Comparison of ENCODE assay signal across 8 cellular contexts in the genomic region with DNA sequence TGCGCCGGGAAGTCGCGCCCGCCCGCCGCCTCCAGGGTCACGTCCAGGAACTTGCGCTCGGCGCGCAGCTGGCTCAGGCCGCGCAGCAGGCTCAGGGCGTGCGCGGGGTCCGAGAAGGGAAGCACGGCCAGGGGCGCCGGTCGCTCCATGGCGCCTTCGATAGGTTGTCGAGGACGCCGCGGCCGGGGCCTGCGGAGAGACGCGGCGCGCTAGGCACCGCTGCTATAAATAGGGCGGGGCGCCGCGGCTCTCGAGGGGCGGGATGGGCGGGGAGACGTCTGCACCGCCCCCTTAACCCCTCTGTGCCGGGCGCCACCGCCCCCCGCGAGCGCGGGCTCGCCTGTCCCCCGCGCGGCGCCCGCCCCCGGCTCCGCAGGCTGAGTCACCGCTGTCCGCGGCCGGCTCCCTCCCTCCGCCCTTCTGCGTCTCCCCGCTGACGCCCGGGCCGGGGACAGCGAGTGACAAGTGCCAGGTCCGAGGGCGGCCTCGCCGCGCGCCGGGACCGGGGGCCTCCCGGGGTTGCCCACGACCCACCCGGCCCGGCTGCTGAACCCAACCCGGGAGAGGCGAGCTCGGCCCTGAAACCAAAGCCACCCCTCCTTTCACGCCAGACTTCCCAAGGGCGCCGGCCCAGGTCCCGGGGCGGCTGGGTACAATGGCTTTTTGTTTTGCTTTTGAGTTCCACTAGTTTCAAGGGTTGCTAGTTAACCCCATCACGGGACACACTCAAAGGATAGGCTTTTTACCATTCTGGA. TPM values are rescaled to one million over a fixed set of nuclear protein-coding genes. Genes with fewer than 3 reads are reported as not detected.
DNase-seq lines count a peak whose midpoint lies in the region; ATAC-seq and TF ChIP-seq lines count a peak whose summit lies in the region.

A gene with protein sequence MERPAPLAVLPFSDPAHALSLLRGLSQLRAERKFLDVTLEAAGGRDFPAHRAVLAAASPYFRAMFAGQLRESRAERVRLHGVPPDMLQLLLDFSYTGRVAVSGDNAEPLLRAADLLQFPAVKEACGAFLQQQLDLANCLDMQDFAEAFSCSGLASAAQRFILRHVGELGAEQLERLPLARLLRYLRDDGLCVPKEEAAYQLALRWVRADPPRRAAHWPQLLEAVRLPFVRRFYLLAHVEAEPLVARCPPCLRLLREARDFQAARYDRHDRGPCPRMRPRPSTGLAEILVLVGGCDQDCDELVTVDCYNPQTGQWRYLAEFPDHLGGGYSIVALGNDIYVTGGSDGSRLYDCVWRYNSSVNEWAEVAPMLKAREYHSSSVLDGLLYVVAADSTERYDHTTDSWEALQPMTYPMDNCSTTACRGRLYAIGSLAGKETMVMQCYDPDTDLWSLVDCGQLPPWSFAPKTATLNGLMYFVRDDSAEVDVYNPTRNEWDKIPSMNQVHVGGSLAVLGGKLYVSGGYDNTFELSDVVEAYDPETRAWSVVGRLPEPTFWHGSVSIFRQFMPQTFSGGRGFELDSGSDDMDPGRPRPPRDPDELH (minus strand): TSS at position 201 of the 755 bp plus-strand sequence. CDS start 52 bp downstream, at position 149.

- H3F3A ChIP-seq in GM23338 (replicated peaks; ENCODE audit: low read depth): peaks cover 10% of the 10 kb centered on the region; the same call in 1 of the 2 replicates

- peak within 1 kb of the TSS; percentile 97 for H3K27ac Mint-ChIP-seq in GM23338
- peak within 1 kb of the TSS; percentile 97 for H3K27ac Mint-ChIP-seq in activated naive CD8-positive, alpha-beta T cell treated with anti-CD3 and anti-CD28 coated beads, Interleukin-2, amount 50 U/mL, for 24 hours

- H3K36me3 ChIP-seq in GM23338 (ENCODE audit: insufficient read depth) (no peaks in the 10 kb centered on the region; the same call in 1 of the 2 replicates), cardiac muscle cell (peaks cover 4% of the 10 kb centered on the region), transverse colon (peaks cover 0 to 8% (median 2%) of the 10 kb centered on the region in 4 donors)

- DNase-seq in G401 (ENCODE audit: low spot score): peak; percentile 74
- DNase-seq in GM23338 (ENCODE audit: low spot score): peak; percentile 86
- peak; percentile 96 for DNase-seq in LoVo (ENCODE audit: low spot score)
- peak; percentile 71 for DNase-seq in T follicular helper cell (ENCODE audit: low read depth)
- peak; percentile 92 for DNase-seq in activated naive CD8-positive, alpha-beta T cell treated with anti-CD3 and anti-CD28 coated beads, Interleukin-2, amount 50 U/mL, for 24 hours
- DNase-seq in cardiac muscle cell (ENCODE audit: low read depth in 1 of 2, low spot score in 1 of 2): peak; percentile 93 to 94
- peak; percentile 91 for DNase-seq in pons (ENCODE audit: low spot score)
- DNase-seq in transverse colon: peak; percentile 91

- TF ChIP-seq POLR2A in transverse colon (IDR thresholded peaks at IDR 0.05): peak; percentile 90

- peaks cover 22% of the 10 kb centered on the region for H4K20me1 ChIP-seq in GM23338 (replicated peaks; ENCODE audit: insufficient read depth)

- peaks cover 9% of the 10 kb centered on the region for H3K4me1 ChIP-seq in GM23338 (ENCODE audit: insufficient read depth)
- H3K4me1 ChIP-seq in cardiac muscle cell (ENCODE audit: low read depth): peaks cover 40% of the 10 kb centered on the region
- peaks cover 19 to 44% (median 32%) of the 10 kb centered on the region in 4 donors for H3K4me1 ChIP-seq in transverse colon

- H3K4me3 Mint-ChIP-seq in GM23338: peak within 1 kb of the TSS; percentile 91
- H3K4me3 Mint-ChIP-seq in activated naive CD8-positive, alpha-beta T cell treated with anti-CD3 and anti-CD28 coated beads, Interleukin-2, amount 50 U/mL, for 24 hours: peak within 1 kb of the TSS; percentile 98

- H3K4me1 Mint-ChIP-seq in GM23338: peaks cover 20% of the 10 kb centered on the region
- H3K4me1 Mint-ChIP-seq in activated naive CD8-positive, alpha-beta T cell treated with anti-CD3 and anti-CD28 coated beads, Interleukin-2, amount 50 U/mL, for 24 hours: peaks cover 44% of the 10 kb centered on the region

- H3K27ac ChIP-seq in GM23338 (ENCODE audit: low read depth) (peak within 1 kb of the TSS; percentile 94), cardiac muscle cell (peak within 1 kb of the TSS; percentile 99), transverse colon (peak within 1 kb of the TSS; percentile 95 to 99 (median 98))

- intact Hi-C loops in transverse colon (cut with DNase I; ENCODE audit: low total_unique reads): no loop called here

- in situ Hi-C loops in G401 (cut with HindIII; ENCODE audit: low sequenced_read_pairs) (no loop called here), transverse colon (cut with MboI; ENCODE audit: low pct_ligation_motif_present in 1 of 4, low pct_unique_long_range_greater_than_20kb in 1 of 4, low sequenced_read_pairs in 3 of 4) (no loop called here)

- TF ChIP-seq CTCF in GM23338 (conservative IDR thresholded peaks at IDR 0.05; ENCODE audit: low read depth in 2 of 2) (no peak), cardiac muscle cell (IDR thresholded peaks at IDR 0.05; ENCODE audit: low read depth, low read length) (no peak), transverse colon (IDR thresholded peaks at IDR 0.05) (no peak)

- peaks cover 20% of the 10 kb centered on the region for H3K27me3 Mint-ChIP-seq in GM23338 (ENCODE audit: insufficient read depth, low read depth, poor library complexity)
- H3K27me3 Mint-ChIP-seq in activated naive CD8-positive, alpha-beta T cell treated with anti-CD3 and anti-CD28 coated beads, Interleukin-2, amount 50 U/mL, for 24 hours: no peaks in the 10 kb centered on the region

- H3K36me3 Mint-ChIP-seq in GM23338 (ENCODE audit: low read depth): peaks cover 27% of the 10 kb centered on the region; the same call in 2 of the 3 replicates
- H3K36me3 Mint-ChIP-seq in activated naive CD8-positive, alpha-beta T cell treated with anti-CD3 and anti-CD28 coated beads, Interleukin-2, amount 50 U/mL, for 24 hours (ENCODE audit: low read depth): peaks cover 30% of the 10 kb centered on the region

- peak within 1 kb of the TSS; percentile 81 for H3K4me2 ChIP-seq in GM23338

- peak; percentile 50 for ATAC-seq in GM23338
- peak; percentile 54 for ATAC-seq in activated naive CD8-positive, alpha-beta T cell treated with anti-CD3 and anti-CD28 coated beads, Interleukin-2, amount 50 U/mL, for 24 hours

- H3K9me3 Mint-ChIP-seq in GM23338: no peaks in the 10 kb centered on the region
- no peaks in the 10 kb centered on the region for H3K9me3 Mint-ChIP-seq in activated naive CD8-positive, alpha-beta T cell treated with anti-CD3 and anti-CD28 coated beads, Interleukin-2, amount 50 U/mL, for 24 hours

- peaks cover 41% of the 10 kb centered on the region for H3K79me2 ChIP-seq in GM23338 (replicated peaks; ENCODE audit: insufficient read depth)

- TF ChIP-seq EP300 in transverse colon (IDR thresholded peaks at IDR 0.05; ENCODE audit: low read depth): no peak

- H3K4me3 ChIP-seq in GM23338 (peak within 1 kb of the TSS; percentile 98), cardiac muscle cell (peak within 1 kb of the TSS; percentile 57), transverse colon (peak within 1 kb of the TSS; percentile 64 to 90 (median 71))

- H3K27me3 ChIP-seq in GM23338 (ENCODE audit: insufficient read depth) (peaks cover 5% of the 10 kb centered on the region; the same call in 1 of the 2 replicates), cardiac muscle cell (no peaks in the 10 kb centered on the region), transverse colon (no peaks in the 10 kb centered on the region)

- no peaks in the 10 kb centered on the region for H3K9me2 ChIP-seq in GM23338 (ENCODE audit: insufficient read depth)

- peak within 1 kb of the TSS; percentile 1; the same call in 1 of the 2 replicates for H2AFZ ChIP-seq in GM23338

- H3K9me3 ChIP-seq in cardiac muscle cell (ENCODE audit: low read depth) (no peaks in the 10 kb centered on the region), transverse colon (no peaks in the 10 kb centered on the region)

- 0% methylated on average over 7 to 76 of the region's 91 CpGs for WGBS in transverse colon (ENCODE audit: low coverage in 1 of 2), 2 donors

TF ChIP-seq in GM23338, 12 proteins besides CTCF, POLR2A, EP300 and RAD21:
- TF ChIP-seq JUNB (IDR thresholded peaks at IDR 0.05; ENCODE audit: unreplicated experiment): no peak
- peak; percentile 95 for TF ChIP-seq POLR2AphosphoS5 (IDR thresholded peaks at IDR 0.05; ENCODE audit: low read depth)
TF ChIP-seq in GM23338: peak in this region for 1.

RNA-seq across cellular contexts. Expression of the gene that starts here (rescaled TPM):
- 39.6 and 44.3 TPM in 2 replicates for total RNA-seq in G401 (2014; rRNA removed; shearing (Covaris generic))
- 31.1 and 35.9 TPM in 2 replicates for total RNA-seq in GM23338 (2014; rRNA removed; shearing (Covaris generic))
- polyA plus RNA-seq in GM23338 (2016; fragmentation: Nextera tagmentation; extraction: Ambion mirVana) (7.3 and 7.8 TPM in 2 replicates), cardiac muscle cell (37.3 and 40.6 TPM in 2 replicates)
- total RNA-seq in cardiac muscle cell (62.7 and 90.5 TPM in 2 replicates), transverse colon (10 to 100 TPM; 23.6 to 67.7 (median 36.1) TPM)

Comparison
In these comparisons a context has a peak if more than half of its experiments do, and no peak if none do; other contexts are left out.
1. Peak in every context shown above with its lines: DNase-seq, ATAC-seq, H3K4me3 ChIP-seq and H3K27ac ChIP-seq.